1 cellular context compared by ENCODE assay signal in genomic region chr19:57817976-57818375, GRCh38.
TF ChIP-seq lines count a peak whose summit lies in the region.

No MANE protein-coding gene starts in this region.

TF ChIP-seq in WTC11, 78 proteins besides CTCF, POLR2A, EP300 and RAD21 (continued from another document):
- TF ChIP-seq IRF1 (CRISPR knock-in tag; IDR thresholded peaks at IDR 0.05): no peak
- TF ChIP-seq FOXK1 (CRISPR knock-in tag; IDR thresholded peaks at IDR 0.05): no peak
- TF ChIP-seq TEAD1 (CRISPR knock-in tag; IDR thresholded peaks at IDR 0.05): no peak
- TF ChIP-seq NR2C2 (CRISPR knock-in tag; IDR thresholded peaks at IDR 0.05): no peak
- TF ChIP-seq, protein P1, sequence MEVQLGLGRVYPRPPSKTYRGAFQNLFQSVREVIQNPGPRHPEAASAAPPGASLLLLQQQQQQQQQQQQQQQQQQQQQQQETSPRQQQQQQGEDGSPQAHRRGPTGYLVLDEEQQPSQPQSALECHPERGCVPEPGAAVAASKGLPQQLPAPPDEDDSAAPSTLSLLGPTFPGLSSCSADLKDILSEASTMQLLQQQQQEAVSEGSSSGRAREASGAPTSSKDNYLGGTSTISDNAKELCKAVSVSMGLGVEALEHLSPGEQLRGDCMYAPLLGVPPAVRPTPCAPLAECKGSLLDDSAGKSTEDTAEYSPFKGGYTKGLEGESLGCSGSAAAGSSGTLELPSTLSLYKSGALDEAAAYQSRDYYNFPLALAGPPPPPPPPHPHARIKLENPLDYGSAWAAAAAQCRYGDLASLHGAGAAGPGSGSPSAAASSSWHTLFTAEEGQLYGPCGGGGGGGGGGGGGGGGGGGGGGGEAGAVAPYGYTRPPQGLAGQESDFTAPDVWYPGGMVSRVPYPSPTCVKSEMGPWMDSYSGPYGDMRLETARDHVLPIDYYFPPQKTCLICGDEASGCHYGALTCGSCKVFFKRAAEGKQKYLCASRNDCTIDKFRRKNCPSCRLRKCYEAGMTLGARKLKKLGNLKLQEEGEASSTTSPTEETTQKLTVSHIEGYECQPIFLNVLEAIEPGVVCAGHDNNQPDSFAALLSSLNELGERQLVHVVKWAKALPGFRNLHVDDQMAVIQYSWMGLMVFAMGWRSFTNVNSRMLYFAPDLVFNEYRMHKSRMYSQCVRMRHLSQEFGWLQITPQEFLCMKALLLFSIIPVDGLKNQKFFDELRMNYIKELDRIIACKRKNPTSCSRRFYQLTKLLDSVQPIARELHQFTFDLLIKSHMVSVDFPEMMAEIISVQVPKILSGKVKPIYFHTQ (CRISPR knock-in tag; IDR thresholded peaks at IDR 0.05): no peak
- no peak for TF ChIP-seq MXD4 (CRISPR knock-in tag; IDR thresholded peaks at IDR 0.05; ENCODE audit: borderline replicate concordance)
- TF ChIP-seq, protein P2, sequence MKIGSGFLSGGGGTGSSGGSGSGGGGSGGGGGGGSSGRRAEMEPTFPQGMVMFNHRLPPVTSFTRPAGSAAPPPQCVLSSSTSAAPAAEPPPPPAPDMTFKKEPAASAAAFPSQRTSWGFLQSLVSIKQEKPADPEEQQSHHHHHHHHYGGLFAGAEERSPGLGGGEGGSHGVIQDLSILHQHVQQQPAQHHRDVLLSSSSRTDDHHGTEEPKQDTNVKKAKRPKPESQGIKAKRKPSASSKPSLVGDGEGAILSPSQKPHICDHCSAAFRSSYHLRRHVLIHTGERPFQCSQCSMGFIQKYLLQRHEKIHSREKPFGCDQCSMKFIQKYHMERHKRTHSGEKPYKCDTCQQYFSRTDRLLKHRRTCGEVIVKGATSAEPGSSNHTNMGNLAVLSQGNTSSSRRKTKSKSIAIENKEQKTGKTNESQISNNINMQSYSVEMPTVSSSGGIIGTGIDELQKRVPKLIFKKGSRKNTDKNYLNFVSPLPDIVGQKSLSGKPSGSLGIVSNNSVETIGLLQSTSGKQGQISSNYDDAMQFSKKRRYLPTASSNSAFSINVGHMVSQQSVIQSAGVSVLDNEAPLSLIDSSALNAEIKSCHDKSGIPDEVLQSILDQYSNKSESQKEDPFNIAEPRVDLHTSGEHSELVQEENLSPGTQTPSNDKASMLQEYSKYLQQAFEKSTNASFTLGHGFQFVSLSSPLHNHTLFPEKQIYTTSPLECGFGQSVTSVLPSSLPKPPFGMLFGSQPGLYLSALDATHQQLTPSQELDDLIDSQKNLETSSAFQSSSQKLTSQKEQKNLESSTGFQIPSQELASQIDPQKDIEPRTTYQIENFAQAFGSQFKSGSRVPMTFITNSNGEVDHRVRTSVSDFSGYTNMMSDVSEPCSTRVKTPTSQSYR (CRISPR knock-in tag; IDR thresholded peaks at IDR 0.05): no peak
- TF ChIP-seq ZNF317 (CRISPR knock-in tag; IDR thresholded peaks at IDR 0.05; ENCODE audit: borderline replicate concordance, low read depth): no peak
